ENCODE assay signal across 1 cellular context in the genomic region with DNA sequence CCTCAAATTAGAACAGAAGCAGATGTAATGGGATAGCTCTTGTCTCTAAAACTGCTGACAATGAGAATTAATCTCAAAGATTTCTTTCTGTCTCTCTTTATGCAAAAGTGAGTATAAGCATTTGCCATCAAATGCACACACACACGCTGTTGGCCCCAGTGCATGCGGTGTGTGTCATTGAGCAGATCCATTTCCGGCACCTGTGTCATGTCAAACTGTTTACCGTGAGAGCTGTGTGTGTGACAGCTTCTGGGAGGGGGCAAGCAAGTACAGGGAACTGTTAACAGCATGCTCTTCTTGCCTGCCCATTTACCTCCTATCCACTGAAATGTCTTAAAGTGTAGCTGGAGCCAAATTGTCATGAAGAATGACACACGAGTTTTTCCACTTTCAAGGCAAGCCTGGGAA.
TF ChIP-seq lines count a peak whose summit lies in the region.

No MANE protein-coding gene starts in this region.

TF ChIP-seq in HepG2, 621 proteins besides CTCF, POLR2A, EP300 and RAD21:
- TF ChIP-seq MAFK (conservative IDR thresholded peaks at IDR 0.05 in 1 of 2, IDR thresholded peaks at IDR 0.05 in 1 of 2; ENCODE audit: low read length in 2 of 2) (peak; percentile 77 to 86), MEIS2 (CRISPR knock-in tag; IDR thresholded peaks at IDR 0.05) (no peak), ZNF343 (CRISPR knock-in tag; IDR thresholded peaks at IDR 0.05) (no peak), RFX5 (IDR thresholded peaks at IDR 0.05; ENCODE audit: low read depth, low read length) (no peak), MAFF (IDR thresholded peaks at IDR 0.05; ENCODE audit: low read depth, low read length) (peak; percentile 81), ZNF552 (CRISPR knock-in tag; IDR thresholded peaks at IDR 0.05; ENCODE audit: borderline replicate concordance) (no peak), ZFP90 (CRISPR knock-in tag; IDR thresholded peaks at IDR 0.05; ENCODE audit: borderline replicate concordance) (no peak), ZNF296 (CRISPR knock-in tag; conservative IDR thresholded peaks at IDR 0.05) (no peak)
